ENCODE assay signal across 17 cellular contexts in genomic region chr6:105545947-105546710, GRCh38.
A peak's percentile ranks its signal among the peaks of the same experiment; 100 is the strongest.
DNase-seq lines count a peak whose midpoint lies in the region; ATAC-seq, FAIRE-seq and TF ChIP-seq lines count a peak whose summit lies in the region.
"Had no signal": no experiment of that assay in that cellular context is flagged by ENCODE, and none has a peak within 500 bp of the region (broad histone marks: within the 10 kb centered on the region; RNA-seq: fewer than 3 reads in every experiment).

No MANE protein-coding gene starts in this region.

- POLR2A ChIA-PET in MCF 10A (lab: Yijun Ruan, JAX), result interaction anchor here (0.6 to 1.4 kb wide), 6 partner anchors 10 to 449 kb away, joined by 3 to 6 read pairs (median 4); no protein-coding TSS in a partner anchor
- POLR2A ChIA-PET in HepG2 (lab: Yijun Ruan, JAX), result no interaction called here

- CTCF ChIA-PET in MCF 10A (lab: Yijun Ruan, JAX) (interaction anchor here (0.6 to 0.7 kb wide), 4 partner anchors 53 to 1453 kb away, joined by 3 to 4 read pairs (median 3); no protein-coding TSS in a partner anchor), HepG2 (lab: Yijun Ruan, JAX; ENCODE audit: low intra/inter-chr PET ratio, low total read pairs) (no interaction called here)

- peak overlapping the region; percentile 39 for H3K27ac Mint-ChIP-seq in MCF 10A (ENCODE audit: low read depth, unreplicated experiment)

- H3K4me3 ChIP-seq in breast epithelium, result no peak overlapping the region
- no peak overlapping the region for H3K4me3 ChIP-seq in upper lobe of left lung
- no peak overlapping the region for H3K4me3 ChIP-seq in HepG2 (replicated peaks in 1 of 3; ENCODE audit: insufficient read depth in 1 of 3, low read depth in 2 of 3, low read length in 3 of 3)
- H3K4me3 ChIP-seq: lung, tibial nerve had no signal

- peak; percentile 75 for DNase-seq in MCF 10A (ENCODE audit: unreplicated experiment)
- no peak for DNase-seq in breast epithelium (ENCODE audit: low spot score in 2 of 2)
- DNase-seq in fibroblast of the conjunctiva (ENCODE audit: low read depth), result peak; percentile 79
- no peak for DNase-seq in T1000 (lab: John Stamatoyannopoulos, UW)
- no peak for DNase-seq in upper lobe of left lung
- no peak for DNase-seq in HepG2 (ENCODE audit: low spot score)
- DNase-seq: NCI-H1092 treated with DMSO at 0.1 percent for 48 hours, NCI-H526 treated with DMSO at 0.1 percent for 48 hours, Right ventricle myocardium superior had no signal

- H3K79me2 ChIP-seq in HepG2 (ENCODE audit: insufficient read depth, low read length), result no peaks in the 10 kb centered on the region

- no peak overlapping the region for H3K4me3 Mint-ChIP-seq in MCF 10A (ENCODE audit: unreplicated experiment)

- 81 to 89% methylated on average over 11 of the region's 11 CpGs for WGBS in upper lobe of left lung, 2 donors
- 43% methylated on average over 11 of the region's 11 CpGs for WGBS in HepG2 (ENCODE audit: low lambda C conversion rate)

- TF ChIP-seq RAD21 in HepG2 (CRISPR knock-in tag; IDR thresholded peaks at IDR 0.05), result no peak

- H3K36me3 ChIP-seq in breast epithelium (no peaks in the 10 kb centered on the region), upper lobe of left lung (no peaks in the 10 kb centered on the region), HepG2 (replicated peaks in 1 of 2; ENCODE audit: control insufficient read depth in 1 of 2, insufficient read depth in 2 of 2, low read length in 2 of 2) (no peaks in the 10 kb centered on the region)
- H3K36me3 ChIP-seq: neutrophil, tibial nerve had no signal

- H4K20me1 ChIP-seq in HepG2 (ENCODE audit: insufficient read depth, low read length), result no peaks in the 10 kb centered on the region

- H3K27ac ChIP-seq in breast epithelium (peak overlapping the region in 1 of 2 donors; percentile 7), VCaP (peak overlapping the region; percentile 56), upper lobe of left lung (no peak overlapping the region), HepG2 (ENCODE audit: extremely low read length, insufficient read depth, low read length) (no peak overlapping the region)
- H3K27ac ChIP-seq: neutrophil, tibial nerve had no signal

- no peaks in the 10 kb centered on the region for H3K27me3 Mint-ChIP-seq in MCF 10A (ENCODE audit: insufficient read depth, unreplicated experiment)

- H3K9me3 ChIP-seq in breast epithelium (no peaks in the 10 kb centered on the region), upper lobe of left lung (no peaks in the 10 kb centered on the region), HepG2 (ENCODE audit: low read length) (no peaks in the 10 kb centered on the region)
- H3K9me3 ChIP-seq: neutrophil, tibial nerve had no signal

- H2AFZ ChIP-seq in HepG2 (ENCODE audit: low read length), result no peak overlapping the region

- H3K27me3 ChIP-seq in breast epithelium (no peaks in the 10 kb centered on the region), upper lobe of left lung (no peaks in the 10 kb centered on the region), HepG2 (ENCODE audit: control insufficient read depth in 1 of 2, insufficient read depth in 2 of 2, low read length in 2 of 2) (peaks cover 0 to 2% of the 10 kb centered on the region in 2 experiments; a peak in 1 of 5 replicates)
- H3K27me3 ChIP-seq: neutrophil, tibial nerve had no signal

- TF ChIP-seq POLR2A in breast epithelium (IDR thresholded peaks at IDR 0.05) (no peak), upper lobe of left lung (IDR thresholded peaks at IDR 0.05) (no peak), HepG2 (IDR thresholded peaks at IDR 0.05; ENCODE audit: insufficient read depth in 1 of 2, low read depth in 2 of 2, low read length in 2 of 2) (no peak)

- H3K4me2 ChIP-seq in HepG2 (ENCODE audit: low read depth, low read length), result no peak overlapping the region

- H3K9ac ChIP-seq in HepG2 (ENCODE audit: insufficient read depth, low read depth, low read length), result no peak overlapping the region

- H3K4me1 Mint-ChIP-seq in MCF 10A (ENCODE audit: insufficient read depth, unreplicated experiment), result no peaks in the 10 kb centered on the region

- FAIRE-seq in HepG2 (lab: Jason Lieb, UNC), result no peak
- FAIRE-seq: H54, HTR-8/SVneo, TTC549 had no signal

- H3K36me3 Mint-ChIP-seq in MCF 10A (ENCODE audit: insufficient read depth, unreplicated experiment), result no peaks in the 10 kb centered on the region

- H3K9me3 Mint-ChIP-seq in MCF 10A (ENCODE audit: unreplicated experiment), result no peaks in the 10 kb centered on the region

- no TSS peak for BruUV-seq in MCF 10A (replicated peaks; lab: Mats Ljungman, UMichigan)
- BruUV-seq in HepG2 (replicated peaks; lab: Mats Ljungman, UMichigan), result no TSS peak

- in situ Hi-C loops in HepG2 (cut with HindIII; ENCODE audit: extremely low pct_ligation_motif_present, low pct_unique_long_range_greater_than_20kb), result no loop called here

- H3K4me1 ChIP-seq in breast epithelium (no peaks in the 10 kb centered on the region), upper lobe of left lung (no peaks in the 10 kb centered on the region), HepG2 (ENCODE audit: insufficient read depth, low read length) (no peaks in the 10 kb centered on the region)
- H3K4me1 ChIP-seq: tibial nerve had no signal

- intact Hi-C loops in MCF 10A (cut with micrococcal nuclease) (no loop called here), breast epithelium (cut with DNase I; ENCODE audit: low total_unique reads) (no loop called here), HepG2 (cut with micrococcal nuclease; ENCODE audit: unreplicated experiment) (no loop called here)

- TF ChIP-seq CTCF in MCF 10A (IDR thresholded peaks at IDR 0.05; ENCODE audit: unreplicated experiment) (no peak), breast epithelium (IDR thresholded peaks at IDR 0.05) (no peak), VCaP (conservative IDR thresholded peaks at IDR 0.05) (no peak), upper lobe of left lung (IDR thresholded peaks at IDR 0.05) (no peak), HepG2 (CRISPR knock-in tag; IDR thresholded peaks at IDR 0.05) (no peak)

- ATAC-seq in upper lobe of left lung (ENCODE audit: low FRiP score in 2 of 2) (no peak), HG02763 (IDR thresholded peaks at IDR 0.05; ENCODE audit: unreplicated experiment) (no peak), HepG2 (no peak)

- TF ChIP-seq EP300 in upper lobe of left lung (IDR thresholded peaks at IDR 0.05), result no peak
- TF ChIP-seq EP300 in HepG2 (IDR thresholded peaks at IDR 0.05; ENCODE audit: low read depth in 2 of 2, low read length in 2 of 2), result no peak
- TF ChIP-seq EP300 in HepG2 (CRISPR knock-in tag; IDR thresholded peaks at IDR 0.05; ENCODE audit: borderline replicate concordance), result no peak

TF ChIP-seq in HepG2, 621 proteins besides CTCF, POLR2A, EP300 and RAD21 (continues in another document):
- no peak for TF ChIP-seq PAXIP1 (CRISPR knock-in tag; conservative IDR thresholded peaks at IDR 0.05)
- no peak for TF ChIP-seq ZNF660 (CRISPR knock-in tag; IDR thresholded peaks at IDR 0.05; ENCODE audit: borderline replicate concordance, low read depth)
- TF ChIP-seq SMAD1 (CRISPR knock-in tag; IDR thresholded peaks at IDR 0.05; ENCODE audit: borderline replicate concordance, low read depth), result no peak
- no peak for TF ChIP-seq KLF6 (CRISPR knock-in tag; IDR thresholded peaks at IDR 0.05)
- TF ChIP-seq, protein P1, sequence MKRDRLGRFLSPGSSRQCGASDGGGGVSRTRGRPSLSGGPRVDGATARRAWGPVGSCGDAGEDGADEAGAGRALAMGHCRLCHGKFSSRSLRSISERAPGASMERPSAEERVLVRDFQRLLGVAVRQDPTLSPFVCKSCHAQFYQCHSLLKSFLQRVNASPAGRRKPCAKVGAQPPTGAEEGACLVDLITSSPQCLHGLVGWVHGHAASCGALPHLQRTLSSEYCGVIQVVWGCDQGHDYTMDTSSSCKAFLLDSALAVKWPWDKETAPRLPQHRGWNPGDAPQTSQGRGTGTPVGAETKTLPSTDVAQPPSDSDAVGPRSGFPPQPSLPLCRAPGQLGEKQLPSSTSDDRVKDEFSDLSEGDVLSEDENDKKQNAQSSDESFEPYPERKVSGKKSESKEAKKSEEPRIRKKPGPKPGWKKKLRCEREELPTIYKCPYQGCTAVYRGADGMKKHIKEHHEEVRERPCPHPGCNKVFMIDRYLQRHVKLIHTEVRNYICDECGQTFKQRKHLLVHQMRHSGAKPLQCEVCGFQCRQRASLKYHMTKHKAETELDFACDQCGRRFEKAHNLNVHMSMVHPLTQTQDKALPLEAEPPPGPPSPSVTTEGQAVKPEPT (CRISPR knock-in tag; IDR thresholded peaks at IDR 0.05; ENCODE audit: low read depth), result no peak
- TF ChIP-seq ZNF121 (CRISPR knock-in tag; IDR thresholded peaks at IDR 0.05), result no peak
- no peak for TF ChIP-seq SRF (IDR thresholded peaks at IDR 0.05; ENCODE audit: low read depth, low read length)

Comparison
In these comparisons a context has a peak if more than half of its experiments do, and no peak if none do; other contexts are left out.
1. DNase-seq: peak in MCF 10A (single experiment) and fibroblast of the conjunctiva (single experiment); none in breast epithelium (0 of 2), T1000 (single experiment), upper lobe of left lung (0 of 2) and HepG2 (single experiment).